12 cellular contexts compared by ENCODE assay signal in the genomic region with DNA sequence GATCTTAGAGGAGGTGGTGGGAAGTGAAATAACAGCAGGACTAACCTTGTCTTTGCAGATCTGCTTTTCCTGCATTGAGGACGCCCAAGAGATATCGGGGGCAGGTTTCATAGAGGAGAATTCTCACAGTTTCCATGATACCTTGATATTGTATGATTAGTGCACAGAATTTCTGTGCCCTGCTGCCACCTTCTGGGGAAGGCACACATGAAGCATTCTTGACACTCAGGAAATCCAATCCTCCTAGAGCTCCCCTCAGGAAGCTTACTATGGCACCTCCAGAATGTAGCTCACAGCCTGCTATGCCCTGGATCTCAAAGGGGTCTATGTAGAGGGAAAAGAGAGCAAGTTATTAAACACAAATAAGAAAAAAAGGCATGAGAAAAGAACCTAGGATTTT. TPM values are rescaled to one million over a fixed set of nuclear protein-coding genes. Genes with fewer than 3 reads are reported as not detected.
DNase-seq lines count a peak whose midpoint lies in the region; ATAC-seq, FAIRE-seq and TF ChIP-seq lines count a peak whose summit lies in the region.
"Had no signal": no experiment of that assay in that cellular context is flagged by ENCODE, and none has a peak within 500 bp of the region (broad histone marks: within the 10 kb centered on the region; RNA-seq: fewer than 3 reads in every experiment).

No MANE protein-coding gene starts in this region.

- no TSS peak for BruUV-seq in OCI-LY7 (replicated peaks; lab: Mats Ljungman, UMichigan)

- no peak overlapping the region for H2AFZ ChIP-seq in OCI-LY7 (ENCODE audit: low read length)

- no peak overlapping the region for H3K27ac ChIP-seq in OCI-LY7 (ENCODE audit: low read depth, low read length, poor library complexity, severe bottlenecking)
- H3K27ac ChIP-seq: dorsolateral prefrontal cortex had no signal

- TF ChIP-seq CTCF in OCI-LY7 (conservative IDR thresholded peaks at IDR 0.05; ENCODE audit: low read length), result peak; percentile 92

- H3K4me3 ChIP-seq in OCI-LY7 (ENCODE audit: low read depth, low read length, poor library complexity, severe bottlenecking), result no peak overlapping the region
- H3K4me3 ChIP-seq: dorsolateral prefrontal cortex had no signal

- peaks cover 20% of the 10 kb centered on the region for H3K4me1 ChIP-seq in OCI-LY7 (ENCODE audit: insufficient read depth, low read length, poor library complexity, severe bottlenecking)

- no peaks in the 10 kb centered on the region for H3K36me3 ChIP-seq in OCI-LY7 (ENCODE audit: insufficient read depth, low read length)

- FAIRE-seq in GM12891 (lab: Jason Lieb, UNC), result peak; percentile 90

- no peak for ATAC-seq in Right ventricle myocardium inferior
- ATAC-seq in GM19452 (IDR thresholded peaks at IDR 0.05; ENCODE audit: unreplicated experiment), result no peak
- no peak for ATAC-seq in GM21723 (IDR thresholded peaks at IDR 0.05; ENCODE audit: unreplicated experiment)
- ATAC-seq: right cardiac atrium had no signal

- CTCF ChIA-PET in OCI-LY7 (lab: Charles Lee; ENCODE audit: unreplicated experiment), result interaction anchor here (2.0 kb wide), 2 partner anchors 82 to 126 kb away, joined by 13 to 15 read pairs; no protein-coding TSS in a partner anchor

- POLR2A ChIA-PET in OCI-LY7 (lab: Charles Lee), result interaction anchor here (1.0 to 1.2 kb wide), 3 partner anchors 29 to 126 kb away, joined by 3 read pairs; no protein-coding TSS in a partner anchor

- H4K20me1 ChIP-seq in OCI-LY7 (ENCODE audit: insufficient read depth, low read length), result no peaks in the 10 kb centered on the region

- TF ChIP-seq POLR2A in GM12891 (IDR thresholded peaks at IDR 0.05; ENCODE audit: low read depth, low read length), result no peak

- H3K4me2 ChIP-seq in OCI-LY7 (ENCODE audit: low read length), result 0 out of 2 replicates have a peak overlapping the region, but pooled peaks have one; percentile 24

- DNase-seq in CD1c-positive myeloid dendritic cell (ENCODE audit: extremely low spot score), result peak; percentile 47
- DNase-seq in GM12891 (ENCODE audit: insufficient read length, low spot score), result no peak
- DNase-seq in OCI-LY7 (ENCODE audit: low spot score), result peak; percentile 68
- DNase-seq in germinal center (ENCODE audit: low spot score), result peak; percentile 56
- no peak for DNase-seq in Right ventricle myocardium inferior (ENCODE audit: missing footprints)
- DNase-seq in NCI-H748 treated with DMSO at 0.1 percent for 48 hours (lab: John Stamatoyannopoulos, UW), result no peak
- DNase-seq: dorsolateral prefrontal cortex; islet precursor cell; stimulated activated CD8-positive, alpha-beta memory T cell treated with anti-CD3 and anti-CD28 coated beads, Interleukin-4, amount 100 ng/mL, for 48 hours had no signal

- intact Hi-C loops in OCI-LY7 (cut with micrococcal nuclease; ENCODE audit: unreplicated experiment) (loop anchor here (1.0 kb wide), 2 partner anchors 84 to 126 kb away; no protein-coding TSS in a partner anchor), Right ventricle myocardium inferior (cut with DNase I) (no loop called here)

- H3K9me3 ChIP-seq in OCI-LY7 (ENCODE audit: low read length), result no peaks in the 10 kb centered on the region

- no peaks in the 10 kb centered on the region for H3K79me2 ChIP-seq in OCI-LY7 (ENCODE audit: insufficient read depth, low read depth, low read length)

- no peaks in the 10 kb centered on the region for H3K9me2 ChIP-seq in OCI-LY7 (ENCODE audit: insufficient read depth, low read length)

TF ChIP-seq in GM12891, 5 proteins besides CTCF, POLR2A, EP300 and RAD21:
- TF ChIP-seq SPI1 (IDR thresholded peaks at IDR 0.05; ENCODE audit: low read depth, low read length) (no peak), TAF1 (IDR thresholded peaks at IDR 0.05; ENCODE audit: low read depth, low read length) (no peak), POU2F2 (IDR thresholded peaks at IDR 0.05; ENCODE audit: low read depth, low read length) (no peak), PAX5 (IDR thresholded peaks at IDR 0.05; ENCODE audit: insufficient read depth, low read length, severe bottlenecking) (no peak)

RNA-seq across cellular contexts. Expression of a gene that starts 1.5 kb away (rescaled TPM):
- polyA plus RNA-seq in GM12891 (2012; ENCODE audit: low read depth, missing spikeins), result not detected
- total RNA-seq in OCI-LY7 (2014; rRNA removed; shearing (Covaris generic)), result not detected in 2 replicates
- total RNA-seq in OCI-LY7 (2022), result not detected in 2 replicates
- not detected for total RNA-seq in Right ventricle myocardium inferior
- total RNA-seq: dorsolateral prefrontal cortex, right cardiac atrium had no signal
- polyA plus RNA-seq: right cardiac atrium had no signal

RNA-seq across cellular contexts. Expression of a gene that starts 23.9 kb away (rescaled TPM):
- polyA plus RNA-seq in GM12891 (2012; ENCODE audit: low read depth, missing spikeins), result not detected
- total RNA-seq in OCI-LY7 (2014; rRNA removed; shearing (Covaris generic)), result not detected in 2 replicates
- total RNA-seq in OCI-LY7 (2022), result not detected in 2 replicates
- total RNA-seq in Right ventricle myocardium inferior, result not detected
- total RNA-seq: dorsolateral prefrontal cortex had no signal
- polyA plus RNA-seq: right cardiac atrium had no signal

RNA-seq across cellular contexts. Expression of a gene that starts 40.1 kb away (rescaled TPM):
- polyA plus RNA-seq in GM12891 (2012; ENCODE audit: low read depth, missing spikeins), result 16.9 TPM
- 2.6 and 3.2 TPM in 2 replicates for total RNA-seq in OCI-LY7 (2014; rRNA removed; shearing (Covaris generic))
- total RNA-seq in OCI-LY7 (2022) (16.0 and 28.7 TPM in 2 replicates), Right ventricle myocardium inferior (0.57 TPM)
- polyA plus RNA-seq: right cardiac atrium had no signal

Comparison
In these comparisons a context has a peak if more than half of its experiments do, and no peak if none do; other contexts are left out.
1. DNase-seq: peak in CD1c-positive myeloid dendritic cell (single experiment), OCI-LY7 (single experiment) and germinal center (single experiment); none in GM12891 (single experiment), Right ventricle myocardium inferior (single experiment) and NCI-H748 treated with DMSO at 0.1 percent for 48 hours (single experiment).